21 cellular contexts compared by ENCODE assay signal in the genomic region with DNA sequence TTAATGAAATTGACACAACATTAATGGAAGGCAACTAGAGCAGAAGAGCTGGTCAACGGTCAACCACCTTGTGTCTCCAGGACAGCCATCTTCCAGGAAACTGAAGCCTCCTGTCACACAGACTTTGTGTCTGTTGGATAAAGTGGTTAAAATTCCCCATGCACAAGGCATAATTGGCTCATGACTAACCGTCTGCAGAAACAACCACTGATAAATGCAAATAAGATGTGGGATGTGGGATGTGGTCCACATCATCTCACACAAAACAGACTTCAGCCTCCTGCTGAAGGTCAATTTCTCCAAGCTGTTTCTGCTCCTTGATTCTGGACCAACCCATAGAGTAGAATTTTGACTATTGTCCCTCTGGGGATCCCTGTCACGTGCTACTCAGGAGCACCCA.
"Had no signal": no experiment of that assay in that cellular context is flagged by ENCODE, and none has a peak within 500 bp of the region (broad histone marks: within the 10 kb centered on the region; RNA-seq: fewer than 3 reads in every experiment).

No MANE protein-coding gene starts in this region.

- H3K9me3 ChIP-seq: lower lobe of right lung, pancreas, thyroid gland, uterus had no signal

- H3K9me3 Mint-ChIP-seq: activated B cell treated with CpG ODN at 0.5 μM for 24 hours; activated CD4-positive, alpha-beta T cell treated with anti-CD3 and anti-CD28 coated beads, Interleukin-2, amount 10 ng/mL, durations not matched to agents 24 days and 14 days; activated naive CD8-positive, alpha-beta T cell treated with anti-CD3 and anti-CD28 coated beads, Interleukin-2, amount 10 ng/mL, durations not matched to agents 7 days and 5 days; activated T-helper 1 cell treated with anti-CD3 and anti-CD28 coated beads, Interleukin-12 subunit alpha, Interleukin-12 subunit beta, Interleukin-2, Interleukin-4 antibody, amounts not matched to agents 30 ng/mL and 10 ng/mL and 1 ng/mL, durations not matched to agents 14 hours and 24 hours and 36 hours; mesothelial cell of epicardium; neural progenitor cell; stimulated activated naive B cell treated with anti-CD40 and anti-IgM and Interleukin-4, amounts not matched to agents 10 μg/mL and 1 μg/mL and 100 μg/mL, for 72 hours had no signal

- H3K36me3 ChIP-seq: cardiac muscle cell, lower lobe of right lung, neural progenitor cell, pancreas, thyroid gland, uterus had no signal

- H3K4me3 Mint-ChIP-seq: activated B cell treated with CpG ODN at 0.5 μM for 24 hours; activated CD4-positive, alpha-beta T cell treated with anti-CD3 and anti-CD28 coated beads, Interleukin-2, amount 10 ng/mL, durations not matched to agents 24 days and 14 days; activated naive CD8-positive, alpha-beta T cell treated with anti-CD3 and anti-CD28 coated beads, Interleukin-2, amount 10 ng/mL, durations not matched to agents 7 days and 5 days; activated T-helper 1 cell treated with anti-CD3 and anti-CD28 coated beads, Interleukin-12 subunit alpha, Interleukin-12 subunit beta, Interleukin-2, Interleukin-4 antibody, amounts not matched to agents 30 ng/mL and 10 ng/mL and 1 ng/mL, durations not matched to agents 14 hours and 24 hours and 36 hours; mesothelial cell of epicardium; neural progenitor cell; stimulated activated naive B cell treated with anti-CD40 and anti-IgM and Interleukin-4, amounts not matched to agents 10 μg/mL and 1 μg/mL and 100 μg/mL, for 72 hours had no signal

- H3K4me2 ChIP-seq: neural progenitor cell had no signal

- H3K9ac ChIP-seq: neural progenitor cell had no signal

- H3K27ac ChIP-seq: cardiac muscle cell, epithelial cell of prostate, lower lobe of right lung, neural progenitor cell, pancreas, thyroid gland, uterus had no signal

- FAIRE-seq: islet of Langerhans, pancreas, TTC549 had no signal

- H3K4me3 ChIP-seq: cardiac muscle cell, lower lobe of right lung, neural progenitor cell, pancreas, thyroid gland, uterus had no signal

- ATAC-seq: left colon; lower lobe of right lung; pancreas; stimulated activated naive B cell treated with anti-CD40 and anti-IgM and Interleukin-4, amounts not matched to agents 10 μg/mL and 1 μg/mL and 100 μg/mL, for 72 hours had no signal

- H3K27me3 ChIP-seq: cardiac muscle cell, neural progenitor cell, pancreas, thyroid gland, uterus had no signal

- H3K36me3 Mint-ChIP-seq: activated naive CD8-positive, alpha-beta T cell treated with anti-CD3 and anti-CD28 coated beads, Interleukin-2, amount 10 ng/mL, durations not matched to agents 7 days and 5 days; mesothelial cell of epicardium; neural progenitor cell; stimulated activated naive B cell treated with anti-CD40 and anti-IgM and Interleukin-4, amounts not matched to agents 10 μg/mL and 1 μg/mL and 100 μg/mL, for 72 hours had no signal

- H2AFZ ChIP-seq: neural progenitor cell had no signal

- DNase-seq: activated B cell treated with CpG ODN at 0.5 μM for 24 hours; activated CD4-positive, alpha-beta T cell treated with anti-CD3 and anti-CD28 coated beads, Interleukin-2, amount 10 ng/mL, durations not matched to agents 24 days and 14 days; activated CD8-positive, alpha-beta memory T cell treated with anti-CD3 and anti-CD28 coated beads, Interleukin-2, amount 50 U/mL, for 48 hours; activated naive CD4-positive, alpha-beta T cell; activated naive CD8-positive, alpha-beta T cell treated with anti-CD3 and anti-CD28 coated beads, Interleukin-2, amount 10 ng/mL, durations not matched to agents 7 days and 5 days; aorta; left colon; lower lobe of right lung; pancreas; stimulated activated CD4-positive, alpha-beta T cell treated with anti-CD3 and anti-CD28 coated beads, Interleukin-2, amount 100 ng/mL, for 48 hours; stimulated activated naive B cell treated with anti-CD40 and anti-IgM and Interleukin-4, amounts not matched to agents 10 μg/mL and 1 μg/mL and 100 μg/mL, for 72 hours; T-helper 2 cell; thyroid gland; uterus had no signal

- H3K4me1 Mint-ChIP-seq: activated B cell treated with CpG ODN at 0.5 μM for 24 hours; activated CD4-positive, alpha-beta T cell treated with anti-CD3 and anti-CD28 coated beads, Interleukin-2, amount 10 ng/mL, durations not matched to agents 24 days and 14 days; activated naive CD8-positive, alpha-beta T cell treated with anti-CD3 and anti-CD28 coated beads, Interleukin-2, amount 10 ng/mL, durations not matched to agents 7 days and 5 days; mesothelial cell of epicardium; neural progenitor cell; stimulated activated naive B cell treated with anti-CD40 and anti-IgM and Interleukin-4, amounts not matched to agents 10 μg/mL and 1 μg/mL and 100 μg/mL, for 72 hours had no signal

- H3K4me1 ChIP-seq: neural progenitor cell, pancreas, uterus had no signal

- H3K27ac Mint-ChIP-seq: activated B cell treated with CpG ODN at 0.5 μM for 24 hours; activated CD4-positive, alpha-beta T cell treated with anti-CD3 and anti-CD28 coated beads, Interleukin-2, amount 10 ng/mL, durations not matched to agents 24 days and 14 days; activated naive CD8-positive, alpha-beta T cell treated with anti-CD3 and anti-CD28 coated beads, Interleukin-2, amount 10 ng/mL, durations not matched to agents 7 days and 5 days; activated T-helper 1 cell treated with anti-CD3 and anti-CD28 coated beads, Interleukin-12 subunit alpha, Interleukin-12 subunit beta, Interleukin-2, Interleukin-4 antibody, amounts not matched to agents 30 ng/mL and 10 ng/mL and 1 ng/mL, durations not matched to agents 14 hours and 24 hours and 36 hours; mesothelial cell of epicardium; neural progenitor cell; stimulated activated naive B cell treated with anti-CD40 and anti-IgM and Interleukin-4, amounts not matched to agents 10 μg/mL and 1 μg/mL and 100 μg/mL, for 72 hours had no signal
